ENCODE assay signal across 6 cellular contexts in genomic region chr19:2235396-2236284, GRCh38. TPM values are rescaled to one million over a fixed set of nuclear protein-coding genes. Genes with fewer than 3 reads are reported as not detected.
DNase-seq lines count a peak whose midpoint lies in the region; TF ChIP-seq lines count a peak whose summit lies in the region.

No MANE protein-coding gene starts in this region.

- intact Hi-C loops in stomach (cut with DNase I; ENCODE audit: low total_unique reads) = loop anchor here (10.0 kb wide), 1 partner anchor 89 kb away; the partner anchor contains the start of genes LSM7 and SPPL2B

- no peak for TF ChIP-seq EP300 in stomach (IDR thresholded peaks at IDR 0.05)

- H3K36me3 ChIP-seq in OCI-LY3 (replicated peaks; ENCODE audit: low read depth, low read length) = peaks cover 43% of the 10 kb centered on the region
- peaks cover 9 to 39% (median 36%) of the 10 kb centered on the region in 4 donors for H3K36me3 ChIP-seq in stomach

- H3K4me1 ChIP-seq in OCI-LY3 (ENCODE audit: low read length) (peaks cover 31% of the 10 kb centered on the region), stomach (peaks cover 52 to 86% (median 75%) of the 10 kb centered on the region in 4 donors)

- peaks cover 34% of the 10 kb centered on the region for H4K20me1 ChIP-seq in OCI-LY3 (ENCODE audit: insufficient read depth, low read length)

- peak in 1 of 4 donors; percentile 56 for TF ChIP-seq POLR2A in stomach (IDR thresholded peaks at IDR 0.05)

- 0 to 1% (median 1%) methylated on average over 38 to 73 of the region's 73 CpGs for WGBS in stomach, 5 donors

- peak overlapping the region; percentile 93 for H3K9ac ChIP-seq in OCI-LY3 (ENCODE audit: low read length)

- peaks cover 77% of the 10 kb centered on the region for H3K79me2 ChIP-seq in OCI-LY3 (ENCODE audit: low read length)

- H3K4me3 ChIP-seq in HFF-Myc (replicated peaks; ENCODE audit: low read depth, low read length) = peak overlapping the region; percentile 89
- H3K4me3 ChIP-seq in OCI-LY3 (ENCODE audit: low read length) = peak overlapping the region; percentile 89
- H3K4me3 ChIP-seq in fibroblast of villous mesenchyme (ENCODE audit: low read depth, low read length) = peak overlapping the region; percentile 80
- H3K4me3 ChIP-seq in stomach = peak overlapping the region; percentile 74 to 99 (median 91)

- DNase-seq in DMS153 treated with DMSO at 0.1 percent for 48 hours (lab: John Stamatoyannopoulos, UW; ENCODE audit: unreplicated experiment) (peak; percentile 1), HFF-Myc (ENCODE audit: extremely low read depth, low read depth) (no peak), fibroblast of villous mesenchyme (ENCODE audit: low read depth) (no peak), stomach (peak; percentile 79), GF-D8 (lab: John Stamatoyannopoulos, UW) (no peak)

- H2AFZ ChIP-seq in OCI-LY3 (ENCODE audit: low read depth, low read length) = no peak overlapping the region

- H3K9me3 ChIP-seq in OCI-LY3 (ENCODE audit: insufficient read depth, low read length) (no peaks in the 10 kb centered on the region), stomach (no peaks in the 10 kb centered on the region)

- H3K27me3 ChIP-seq in OCI-LY3 (ENCODE audit: low read depth, low read length) (no peaks in the 10 kb centered on the region), stomach (no peaks in the 10 kb centered on the region)

- peak overlapping the region; percentile 42 for H3K27ac ChIP-seq in OCI-LY3 (ENCODE audit: low read length)
- H3K27ac ChIP-seq in stomach = peak overlapping the region; percentile 92 to 99 (median 99)

- TF ChIP-seq CTCF in HFF-Myc (IDR thresholded peaks at IDR 0.05; ENCODE audit: low read depth, low read length, missing control alignments) = no peak
- TF ChIP-seq CTCF in OCI-LY3 (IDR thresholded peaks at IDR 0.05; ENCODE audit: low read depth, low read length) = no peak
- TF ChIP-seq CTCF in fibroblast of villous mesenchyme (IDR thresholded peaks at IDR 0.05; ENCODE audit: insufficient read depth, low read depth, low read length) = no peak
- TF ChIP-seq CTCF in stomach (IDR thresholded peaks at IDR 0.05) = no peak

- H3K4me2 ChIP-seq in OCI-LY3 (ENCODE audit: low read length) = peak overlapping the region; percentile 95

RNA-seq across cellular contexts. Expression of gene PLEKHJ1, which starts 0.5 kb away (rescaled TPM):
- total RNA-seq in fibroblast of villous mesenchyme (43.6 and 46.4 TPM in 2 replicates), stomach (100 to 1,000 TPM in 2 of 5 donors, 10 to 100 TPM in 3; 22.2 to 459 (median 96.9) TPM)
- 100 to 1,000 TPM; 113 to 173 (median 132) TPM for polyA plus RNA-seq in stomach

RNA-seq across cellular contexts. Expression of gene SF3A2, which starts 1.0 kb away (rescaled TPM):
- total RNA-seq in fibroblast of villous mesenchyme (24.6 and 25.1 TPM in 2 replicates), stomach (100 to 1,000 TPM in 1 of 5 donors, 10 to 100 TPM in 4; 25.8 to 214 (median 33.9) TPM)
- 10 to 100 TPM; 33.3 to 42.4 (median 40.2) TPM for polyA plus RNA-seq in stomach

RNA-seq across cellular contexts. Expression of gene AMH, which starts 13.5 kb away (rescaled TPM):
- total RNA-seq in fibroblast of villous mesenchyme = 0.32 and 1.3 TPM in 2 replicates
- total RNA-seq in stomach = 1 to 10 TPM in 2 of 5 donors, under 1 TPM in 1, not detected in 2; 0.45 to 2.0 (median 1.1) TPM
- 1 to 10 TPM in 1 of 3 donors, under 1 TPM in 2; 0.50 to 1.5 (median 0.61) TPM for polyA plus RNA-seq in stomach

RNA-seq across cellular contexts. Expression of gene JSRP1, which starts 20.6 kb away (rescaled TPM):
- total RNA-seq in fibroblast of villous mesenchyme (0.43 TPM in 1 of 2 replicates, not detected in the other), stomach (under 1 TPM in 1 of 5 donors, not detected in 4; 0.58 TPM)
- under 1 TPM in 2 of 3 donors, not detected in 1; 0.68 to 0.75 TPM for polyA plus RNA-seq in stomach

RNA-seq across cellular contexts. Expression of gene PEAK3, which starts 46.3 kb away (rescaled TPM):
- total RNA-seq in fibroblast of villous mesenchyme = under 0.01 TPM in 1 of 2 replicates, not detected in the other
- total RNA-seq in stomach = 1 to 10 TPM in 1 of 5 donors, under 1 TPM in 1, not detected in 3; 0.87 to 1.4 TPM
- polyA plus RNA-seq in stomach = under 1 TPM in 2 of 3 donors, not detected in 1; 0.15 to 0.31 TPM

Comparison
In these comparisons a context has a peak if more than half of its experiments do, and no peak if none do; other contexts are left out.
1. DNase-seq: peak in DMS153 treated with DMSO at 0.1 percent for 48 hours (single experiment) and stomach (single experiment); none in HFF-Myc (single experiment), fibroblast of villous mesenchyme (single experiment) and GF-D8 (single experiment).
2. Peak in every context shown above with its lines, with median percentiles within 50 percentile points of each other: H3K4me3 ChIP-seq.